Comparison of ENCODE assay signal across 22 cellular contexts in genomic region chr7:66699998-66700397, GRCh38. TPM values are rescaled to one million over a fixed set of nuclear protein-coding genes. Genes with fewer than 3 reads are reported as not detected.
DNase-seq lines count a peak whose midpoint lies in the region; ATAC-seq, FAIRE-seq and TF ChIP-seq lines count a peak whose summit lies in the region.
"Had no signal": no experiment of that assay in that cellular context is flagged by ENCODE, and none has a peak within 500 bp of the region (broad histone marks: within the 10 kb centered on the region; RNA-seq: fewer than 3 reads in every experiment).

No MANE protein-coding gene starts in this region.

- H3K27me3 ChIP-seq in Panc1 (ENCODE audit: control insufficient read depth, insufficient read depth, low read length), result no peaks in the 10 kb centered on the region
- no peaks in the 10 kb centered on the region for H3K27me3 ChIP-seq in esophagus squamous epithelium
- H3K27me3 ChIP-seq in HepG2 (ENCODE audit: control insufficient read depth in 1 of 2, insufficient read depth in 2 of 2, low read length in 2 of 2), result no peaks in the 10 kb centered on the region
- H3K27me3 ChIP-seq in stomach smooth muscle (ENCODE audit: control insufficient read depth in 1 of 2, insufficient read depth in 2 of 2, low read length in 2 of 2), result no peaks in the 10 kb centered on the region

- FAIRE-seq in HepG2 (lab: Jason Lieb, UNC), result no peak

- H3K27ac Mint-ChIP-seq in Calu3 (ENCODE audit: unreplicated experiment), result no peak overlapping the region
- H3K27ac Mint-ChIP-seq: dendritic cell treated with granulocyte-macrophage colony-stimulating factor and Interleukin-4, amounts not matched to agents 40 ng/mL and 50 ng/mL, for 4 days had no signal

- H3K4me1 ChIP-seq in Panc1 (ENCODE audit: control insufficient read depth, insufficient read depth, low read length) (no peaks in the 10 kb centered on the region), esophagus squamous epithelium (peaks cover 10 to 30% (median 11%) of the 10 kb centered on the region in 3 donors), HepG2 (ENCODE audit: insufficient read depth, low read length) (peaks cover 22% of the 10 kb centered on the region), stomach smooth muscle (ENCODE audit: control insufficient read depth, insufficient read depth, low read length) (peaks cover 19% of the 10 kb centered on the region)
- H3K4me1 ChIP-seq: HAP-1, lower lobe of right lung had no signal

- H3K4me3 Mint-ChIP-seq in Calu3 (ENCODE audit: low read depth, unreplicated experiment), result no peak overlapping the region
- H3K4me3 Mint-ChIP-seq: dendritic cell treated with granulocyte-macrophage colony-stimulating factor and Interleukin-4, amounts not matched to agents 40 ng/mL and 50 ng/mL, for 4 days; naive thymus-derived CD8-positive, alpha-beta T cell had no signal

- no peak overlapping the region for H2AFZ ChIP-seq in HepG2 (ENCODE audit: low read length)

- TF ChIP-seq RAD21 in HepG2 (CRISPR knock-in tag; IDR thresholded peaks at IDR 0.05), result no peak

- H4K20me1 ChIP-seq in HepG2 (ENCODE audit: insufficient read depth, low read length), result no peaks in the 10 kb centered on the region

- in situ Hi-C loops in Panc1 (cut with HindIII; ENCODE audit: low pct_unique_long_range_greater_than_20kb, low sequenced_read_pairs), result no loop called here
- in situ Hi-C loops in HepG2 (cut with HindIII; ENCODE audit: extremely low pct_ligation_motif_present, low pct_unique_long_range_greater_than_20kb), result no loop called here

- 69% methylated on average over 3 of the region's 6 CpGs; no CpG with 5 or more reads in 1 of the 2 donors for WGBS in esophagus squamous epithelium, 2 donors
- WGBS in HepG2 (ENCODE audit: low lambda C conversion rate), result 84% methylated on average over 5 of the region's 6 CpGs

- BruUV-seq in Panc1 (replicated peaks; lab: Mats Ljungman, UMichigan) (no TSS peak), HepG2 (replicated peaks; lab: Mats Ljungman, UMichigan) (no TSS peak), Calu3 (replicated peaks; lab: Mats Ljungman, UMichigan) (no TSS peak)

- H3K27ac ChIP-seq in Panc1 (ENCODE audit: low read length) (no peak overlapping the region), esophagus squamous epithelium (peak overlapping the region; percentile 27 to 72 (median 54)), HepG2 (ENCODE audit: extremely low read length, insufficient read depth, low read length) (no peak overlapping the region), stomach smooth muscle (ENCODE audit: low read length) (peak overlapping the region; percentile 49)
- H3K27ac ChIP-seq: lower lobe of right lung, SK-N-MC had no signal

- H3K36me3 Mint-ChIP-seq in Calu3 (ENCODE audit: insufficient read depth, unreplicated experiment), result no peaks in the 10 kb centered on the region

- H3K79me2 ChIP-seq in HepG2 (ENCODE audit: insufficient read depth, low read length), result no peaks in the 10 kb centered on the region

- H3K9me3 ChIP-seq in Panc1 (ENCODE audit: control insufficient read depth, insufficient read depth, low read depth, low read length), result no peaks in the 10 kb centered on the region
- no peaks in the 10 kb centered on the region for H3K9me3 ChIP-seq in esophagus squamous epithelium
- no peaks in the 10 kb centered on the region for H3K9me3 ChIP-seq in HepG2 (ENCODE audit: low read length)
- H3K9me3 ChIP-seq in stomach smooth muscle (ENCODE audit: control insufficient read depth in 2 of 2, low read length in 2 of 2), result no peaks in the 10 kb centered on the region
- H3K9me3 ChIP-seq: HAP-1, lower lobe of right lung had no signal

- no peak for DNase-seq in Panc1 (ENCODE audit: low read depth, low spot score)
- no peak for DNase-seq in esophagus squamous epithelium (lab: John Stamatoyannopoulos, UW)
- DNase-seq in HepG2 (ENCODE audit: low spot score), result no peak
- no peak for DNase-seq in NCI-H446 treated with DMSO at 0.1 percent for 48 hours (lab: John Stamatoyannopoulos, UW)
- DNase-seq in NCI-H748 (lab: John Stamatoyannopoulos, UW; ENCODE audit: unreplicated experiment), result no peak
- no peak for DNase-seq in Calu3
- DNase-seq in NCI-H2171 treated with DMSO at 0.1 percent for 48 hours (lab: John Stamatoyannopoulos, UW), result no peak
- DNase-seq: activated CD4-positive, alpha-beta T cell treated with anti-CD3 and anti-CD28 coated beads for 48 hours; activated CD8-positive, alpha-beta memory T cell treated with anti-CD3 and anti-CD28 coated beads, Interleukin-2, amount 50 U/mL, for 48 hours; AML-193; lower lobe of right lung; MM.1S; naive thymus-derived CD8-positive, alpha-beta T cell; NCI-H2081; NCI-H526; PC-3; T1000 had no signal

- no peaks in the 10 kb centered on the region for H3K4me1 Mint-ChIP-seq in Calu3 (ENCODE audit: low read depth, unreplicated experiment)

- ATAC-seq in Panc1 (0 out of 2 replicates have a peak, but pooled peaks have one; percentile 11), HepG2 (no peak; the same call in 2 of the 3 replicates)
- ATAC-seq: esophagus mucosa; naive thymus-derived CD8-positive, alpha-beta T cell; PC-3 had no signal

- intact Hi-C loops in Panc1 (cut with micrococcal nuclease; ENCODE audit: unreplicated experiment), result no loop called here
- intact Hi-C loops in esophagus squamous epithelium (cut with DNase I), result no loop called here
- intact Hi-C loops in HepG2 (cut with micrococcal nuclease; ENCODE audit: unreplicated experiment), result no loop called here
- intact Hi-C loops in Calu3 (cut with micrococcal nuclease; ENCODE audit: unreplicated experiment), result no loop called here

- no peaks in the 10 kb centered on the region for H3K36me3 ChIP-seq in Panc1 (ENCODE audit: control insufficient read depth, insufficient read depth, low read length)
- peaks cover 0 to 14% (median 0%) of the 10 kb centered on the region in 3 donors for H3K36me3 ChIP-seq in esophagus squamous epithelium
- no peaks in the 10 kb centered on the region for H3K36me3 ChIP-seq in HepG2 (replicated peaks in 1 of 2; ENCODE audit: control insufficient read depth in 1 of 2, insufficient read depth in 2 of 2, low read length in 2 of 2)
- H3K36me3 ChIP-seq in stomach smooth muscle (ENCODE audit: control insufficient read depth in 2 of 2, insufficient read depth in 2 of 2, low read length in 2 of 2), result peaks cover 0 to 3% of the 10 kb centered on the region in 2 donors
- H3K36me3 ChIP-seq: HAP-1, lower lobe of right lung had no signal

- TF ChIP-seq EP300 in HepG2 (IDR thresholded peaks at IDR 0.05; ENCODE audit: low read depth in 2 of 2, low read length in 2 of 2), result no peak
- TF ChIP-seq EP300 in HepG2 (CRISPR knock-in tag; IDR thresholded peaks at IDR 0.05; ENCODE audit: borderline replicate concordance), result no peak

- H3K27me3 Mint-ChIP-seq in Calu3 (ENCODE audit: unreplicated experiment), result no peaks in the 10 kb centered on the region
- H3K27me3 Mint-ChIP-seq: dendritic cell treated with granulocyte-macrophage colony-stimulating factor and Interleukin-4, amounts not matched to agents 40 ng/mL and 50 ng/mL, for 4 days; naive thymus-derived CD8-positive, alpha-beta T cell had no signal

- H3K9ac ChIP-seq in HepG2 (ENCODE audit: insufficient read depth, low read depth, low read length) (no peak overlapping the region), stomach smooth muscle (ENCODE audit: low read length in 2 of 2) (no peak overlapping the region)

- POLR2A ChIA-PET in Panc1 (lab: Charles Lee), result interaction anchor here (0.5 kb wide), 1 partner anchor 15 kb away, joined by 10 read pairs; no protein-coding TSS in a partner anchor
- POLR2A ChIA-PET in HepG2 (lab: Yijun Ruan, JAX), result no interaction called here

- TF ChIP-seq CTCF in Panc1 (IDR thresholded peaks at IDR 0.05) (no peak), esophagus squamous epithelium (IDR thresholded peaks at IDR 0.05) (no peak), HepG2 (CRISPR knock-in tag; IDR thresholded peaks at IDR 0.05) (no peak), Calu3 (IDR thresholded peaks at IDR 0.05; ENCODE audit: unreplicated experiment) (no peak)

- H3K9me3 Mint-ChIP-seq in Calu3 (ENCODE audit: low read depth, unreplicated experiment), result no peaks in the 10 kb centered on the region
- H3K9me3 Mint-ChIP-seq: dendritic cell treated with granulocyte-macrophage colony-stimulating factor and Interleukin-4, amounts not matched to agents 40 ng/mL and 50 ng/mL, for 4 days; naive thymus-derived CD8-positive, alpha-beta T cell had no signal

- CTCF ChIA-PET in Panc1 (lab: Charles Lee) (interaction anchor here (0.6 kb wide), 1 partner anchor 637 kb away, joined by 5 read pairs; no protein-coding TSS in a partner anchor), HepG2 (lab: Yijun Ruan, JAX; ENCODE audit: low intra/inter-chr PET ratio, low total read pairs) (no interaction called here), Calu3 (lab: Charles Lee) (interaction anchor here (0.6 kb wide), 1 partner anchor 122 kb away, joined by 3 read pairs; no protein-coding TSS in a partner anchor)

- no peak overlapping the region for H3K4me2 ChIP-seq in HepG2 (ENCODE audit: low read depth, low read length)

- TF ChIP-seq POLR2A in esophagus squamous epithelium (IDR thresholded peaks at IDR 0.05), result no peak
- no peak for TF ChIP-seq POLR2A in HepG2 (IDR thresholded peaks at IDR 0.05; ENCODE audit: insufficient read depth in 1 of 2, low read depth in 2 of 2, low read length in 2 of 2)

- H3K4me3 ChIP-seq in Panc1 (ENCODE audit: low read depth in 2 of 2, low read length in 2 of 2) (no peak overlapping the region), esophagus squamous epithelium (peak overlapping the region in 2 of 4 donors; percentile 5 to 23), HepG2 (replicated peaks in 1 of 3; ENCODE audit: insufficient read depth in 1 of 3, low read depth in 2 of 3, low read length in 3 of 3) (no peak overlapping the region), stomach smooth muscle (ENCODE audit: low read length in 2 of 2) (no peak overlapping the region)
- H3K4me3 ChIP-seq: HAP-1, lower lobe of right lung, SK-N-MC had no signal

RNA-seq across cellular contexts. Expression of gene RABGEF1, which starts 40.5 kb away (rescaled TPM):
- total RNA-seq in Panc1 (2021; ENCODE audit: unreplicated experiment) (27.3 TPM), esophagus squamous epithelium (10 to 100 TPM; 27.8 to 48.9 (median 33.5) TPM), HepG2 (2016; rRNA removed; fragmentation: Illumina TruSeq; extraction: Trizol) (22.7 and 27.5 TPM in 2 replicates), Calu3 (2022) (12.2 and 14.2 TPM in 2 replicates)
- 22.9 TPM for polyA plus RNA-seq in Panc1 (2012; ENCODE audit: insufficient read length)
- total RNA-seq in HepG2 (2016; cell fraction: cytosol; rRNA removed; fragmentation: Illumina TruSeq; extraction: Trizol; ENCODE audit: low read depth), result 19.8 and 21.2 TPM in 2 replicates
- total RNA-seq in HepG2 (2016; cell fraction: insoluble cytoplasmic fraction; rRNA removed; fragmentation: Illumina TruSeq; extraction: Trizol), result 21.5 and 25.3 TPM in 2 replicates
- 14.1 and 14.9 TPM in 2 replicates for total RNA-seq in HepG2 (2016; cell fraction: membrane; rRNA removed; fragmentation: Illumina TruSeq; extraction: Trizol)
- 16.2 and 18.3 TPM in 2 replicates for total RNA-seq in HepG2 (2016; cell fraction: nucleus; rRNA removed; fragmentation: Illumina TruSeq; extraction: Trizol)
- polyA plus RNA-seq in HepG2 (2011; rRNA removed), result 30.3 and 35.3 TPM in 2 replicates
- 18.9 and 20.5 TPM in 2 replicates for polyA plus RNA-seq in HepG2 (2011; cell fraction: cytosol; rRNA removed)
- 24.9 and 25.4 TPM in 2 replicates for polyA plus RNA-seq in HepG2 (2011; cell fraction: nucleus; rRNA removed)
- 19.6 and 25.6 TPM in 2 replicates for polyA plus RNA-seq in HepG2 (2012)
- 1.3 and 2.0 TPM in 2 replicates for polyA plus RNA-seq in HepG2 (2016; cell fraction: cytosol; fragmentation: Illumina TruSeq; extraction: Trizol; ENCODE audit: low read depth)
- polyA plus RNA-seq in HepG2 (2016; cell fraction: insoluble cytoplasmic fraction; fragmentation: Illumina TruSeq; extraction: Trizol; ENCODE audit: low read depth), result 22.9 and 25.3 TPM in 2 replicates
- polyA plus RNA-seq in HepG2 (2016; cell fraction: membrane; fragmentation: Illumina TruSeq; extraction: Trizol; ENCODE audit: low read depth), result 3.9 and 4.5 TPM in 2 replicates
- 26.8 and 27.2 TPM in 2 replicates for polyA plus RNA-seq in HepG2 (2016; cell fraction: nucleus; fragmentation: Illumina TruSeq; extraction: Trizol; ENCODE audit: insufficient read depth, low read depth)
- polyA minus RNA-seq in HepG2 (2011; rRNA and poly(A)+ RNA removed; ENCODE audit: low replicate concordance), result 43.3 and 66.9 TPM in 2 replicates
- 15.5 and 21.7 TPM in 2 replicates for polyA minus RNA-seq in HepG2 (2011; cell fraction: cytosol; rRNA and poly(A)+ RNA removed)
- 19.7 and 26.4 TPM in 2 replicates for polyA minus RNA-seq in HepG2 (2011; cell fraction: nucleus; rRNA and poly(A)+ RNA removed)

Comparison
In these comparisons a context has a peak if more than half of its experiments do, and no peak if none do; other contexts are left out.
1. H3K27ac ChIP-seq: peak in esophagus squamous epithelium (4 of 4) and stomach smooth muscle (single experiment); none in Panc1 (single experiment) and HepG2 (single experiment).